Comparison of ENCODE assay signal across 13 cellular contexts in the genomic region with DNA sequence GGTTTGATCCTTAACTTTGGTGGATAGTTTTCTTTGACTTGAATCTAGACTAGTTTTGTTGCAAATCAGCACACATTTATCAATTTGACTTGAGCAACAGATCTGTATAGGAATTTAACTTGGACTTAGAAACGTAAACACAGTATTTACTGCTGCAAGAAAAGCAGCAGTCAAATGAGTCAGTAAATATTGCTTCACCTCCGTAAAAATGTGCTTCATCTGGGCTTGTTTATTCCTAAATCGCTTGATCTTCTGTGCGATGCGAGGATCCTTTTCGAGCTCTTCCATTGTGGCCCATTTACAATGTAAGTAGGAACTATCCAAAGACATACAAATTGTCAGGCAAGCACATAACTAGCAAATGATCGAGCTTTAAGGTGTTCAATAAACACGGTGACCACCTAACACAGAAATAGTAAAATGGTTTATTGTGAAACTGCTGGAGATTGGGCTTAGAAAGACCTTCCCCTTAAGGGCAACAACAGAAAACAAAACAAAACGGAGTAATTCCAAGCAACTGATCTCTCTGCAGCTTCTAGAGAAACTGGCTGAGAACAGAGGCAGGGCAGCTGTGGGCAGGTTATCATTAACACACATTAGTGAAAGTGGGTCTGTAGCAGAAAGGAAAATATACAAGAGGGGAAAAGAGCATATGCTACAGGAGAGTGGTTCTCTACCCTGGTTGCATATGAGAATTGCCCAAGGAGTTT.
"Had no signal": no experiment of that assay in that cellular context is flagged by ENCODE, and none has a peak within 500 bp of the region (broad histone marks: within the 10 kb centered on the region; RNA-seq: fewer than 3 reads in every experiment).

No MANE protein-coding gene starts in this region.

- H3K9me3 ChIP-seq: esophagus squamous epithelium, neutrophil, transverse colon had no signal

- H3K27ac ChIP-seq: neutrophil had no signal

- H3K4me1 ChIP-seq: esophagus squamous epithelium had no signal

- FAIRE-seq: astrocyte had no signal

- H3K4me3 Mint-ChIP-seq: activated CD4-positive, alpha-beta memory T cell treated with anti-CD3 and anti-CD28 coated beads for 36 hours; activated T-cell treated with anti-CD3 and anti-CD28 coated beads, Interleukin-2, amount 50 U/mL, for 72 hours; naive thymus-derived CD4-positive, alpha-beta T cell; stimulated activated memory B cell treated with anti-CD40 and anti-IgM and Interleukin-4, amounts not matched to agents 10 μg/mL and 1 μg/mL and 100 μg/mL, for 72 hours had no signal

- H3K4me3 ChIP-seq: esophagus squamous epithelium, transverse colon had no signal

- H3K27me3 ChIP-seq: esophagus squamous epithelium, neutrophil, transverse colon had no signal

- ATAC-seq: activated T-cell treated with anti-CD3 and anti-CD28 coated beads, Interleukin-2, amount 50 U/mL, for 72 hours; left cardiac atrium; naive thymus-derived CD4-positive, alpha-beta T cell; right cardiac atrium; stimulated activated memory B cell treated with anti-CD40 and anti-IgM and Interleukin-4, amounts not matched to agents 10 μg/mL and 1 μg/mL and 100 μg/mL, for 72 hours had no signal

- H3K27me3 Mint-ChIP-seq: activated CD4-positive, alpha-beta memory T cell treated with anti-CD3 and anti-CD28 coated beads for 36 hours; naive thymus-derived CD4-positive, alpha-beta T cell; progenitor cell of endocrine pancreas; stimulated activated memory B cell treated with anti-CD40 and anti-IgM and Interleukin-4, amounts not matched to agents 10 μg/mL and 1 μg/mL and 100 μg/mL, for 72 hours had no signal

- H3K9me3 Mint-ChIP-seq: activated CD4-positive, alpha-beta memory T cell treated with anti-CD3 and anti-CD28 coated beads for 36 hours; activated T-cell treated with anti-CD3 and anti-CD28 coated beads, Interleukin-2, amount 50 U/mL, for 72 hours; naive thymus-derived CD4-positive, alpha-beta T cell; stimulated activated memory B cell treated with anti-CD40 and anti-IgM and Interleukin-4, amounts not matched to agents 10 μg/mL and 1 μg/mL and 100 μg/mL, for 72 hours had no signal

- H3K4me1 Mint-ChIP-seq: stimulated activated memory B cell treated with anti-CD40 and anti-IgM and Interleukin-4, amounts not matched to agents 10 μg/mL and 1 μg/mL and 100 μg/mL, for 72 hours had no signal

- DNase-seq: activated CD4-positive, alpha-beta memory T cell treated with anti-CD3 and anti-CD28 coated beads for 36 hours; activated gamma-delta T cell treated with Interleukin-2 at 50 U/mL for 16 hours; activated T-cell treated with anti-CD3 and anti-CD28 coated beads, Interleukin-2, amount 50 U/mL, for 72 hours; esophagus squamous epithelium; left cardiac atrium; naive thymus-derived CD4-positive, alpha-beta T cell; right cardiac atrium; stimulated activated CD4-positive, alpha-beta T cell treated with anti-CD3 and anti-CD28 coated beads, Interleukin-1b, Interleukin-23, amount 100 ng/mL, for 48 hours; transverse colon had no signal

- H3K27ac Mint-ChIP-seq: activated CD4-positive, alpha-beta memory T cell treated with anti-CD3 and anti-CD28 coated beads for 36 hours; activated T-cell treated with anti-CD3 and anti-CD28 coated beads, Interleukin-2, amount 50 U/mL, for 72 hours; progenitor cell of endocrine pancreas; stimulated activated memory B cell treated with anti-CD40 and anti-IgM and Interleukin-4, amounts not matched to agents 10 μg/mL and 1 μg/mL and 100 μg/mL, for 72 hours had no signal
